ENCODE assay signal across 1 cellular context in genomic region chr9:134338394-134339182, GRCh38.
TF ChIP-seq lines count a peak whose summit lies in the region.

No MANE protein-coding gene starts in this region.

TF ChIP-seq in K562, 482 proteins besides CTCF, POLR2A, EP300 and RAD21 (continued from another document and continues in another):
- TF ChIP-seq NKRF (IDR thresholded peaks at IDR 0.05; ENCODE audit: borderline replicate concordance) (peak; percentile 92), POLR3A (IDR thresholded peaks at IDR 0.05; ENCODE audit: borderline replicate concordance, extremely low read depth, insufficient read depth, insufficient read length) (no peak), ATF7 (IDR thresholded peaks at IDR 0.05) (peak; percentile 69; the same call in 1 of the 2 replicates), PRMT5 (CRISPR knock-in tag; IDR thresholded peaks at IDR 0.05) (no peak), ZNF274 (IDR thresholded peaks at IDR 0.05; ENCODE audit: borderline replicate concordance, low read depth, low read length) (peak; percentile 57; the same call in 1 of the 2 replicates), HNRNPL (IDR thresholded peaks at IDR 0.05; ENCODE audit: low read depth, low read length) (peak; percentile 95), CHD4 (IDR thresholded peaks at IDR 0.05; ENCODE audit: insufficient read depth, insufficient replicate concordance, low read depth, low read length, poor library complexity, severe bottlenecking) (no peak), LEF1 (IDR thresholded peaks at IDR 0.05) (peak; percentile 78), ZBTB1 (CRISPR knock-in tag; IDR thresholded peaks at IDR 0.05; ENCODE audit: borderline replicate concordance, low read depth) (peak; percentile 62; the same call in 1 of the 2 replicates), ZNF592 (IDR thresholded peaks at IDR 0.05) (peak; percentile 89), ZNF707 (CRISPR knock-in tag; conservative IDR thresholded peaks at IDR 0.05) (no peak), MAFG (tag; conservative IDR thresholded peaks at IDR 0.05) (no peak), JUND (IDR thresholded peaks at IDR 0.05; ENCODE audit: borderline replicate concordance, low read depth, low read length) (peak; percentile 72), JUND (tag; IDR thresholded peaks at IDR 0.05; ENCODE audit: borderline replicate concordance, low read depth, low read length) (no peak; the same call in 2 of the 3 replicates), NELFE (IDR thresholded peaks at IDR 0.05; ENCODE audit: insufficient read depth, insufficient read length) (no peak), ZNF311 (CRISPR knock-in tag; IDR thresholded peaks at IDR 0.05) (0 out of 2 replicates have a peak, but pooled peaks have one; percentile 40), ZEB2 (IDR thresholded peaks at IDR 0.05) (no peak), NFIC (IDR thresholded peaks at IDR 0.05) (peak; percentile 95), MITF (IDR thresholded peaks at IDR 0.05) (peak; percentile 70; the same call in 1 of the 2 replicates), SP1 (CRISPR knock-in tag; IDR thresholded peaks at IDR 0.05) (peak; percentile 82), FOXK2 (conservative IDR thresholded peaks at IDR 0.05 in 1 of 2, IDR thresholded peaks at IDR 0.05 in 1 of 2; ENCODE audit: low read depth in 2 of 2) (peak; percentile 89 to 90), RBM34 (IDR thresholded peaks at IDR 0.05; ENCODE audit: borderline replicate concordance, insufficient read depth, low read length) (no peak), ZNF696 (CRISPR knock-in tag; conservative IDR thresholded peaks at IDR 0.05) (no peak), ESRRB (CRISPR knock-in tag; IDR thresholded peaks at IDR 0.05; ENCODE audit: borderline replicate concordance) (0 out of 2 replicates have a peak, but pooled peaks have one; percentile 14), GATA2 (CRISPR knock-in tag; IDR thresholded peaks at IDR 0.05) (peak; percentile 98), CREB3L1 (IDR thresholded peaks at IDR 0.05; ENCODE audit: borderline replicate concordance, low read depth) (peak; percentile 40; the same call in 1 of the 2 replicates), RCOR1 (IDR thresholded peaks at IDR 0.05; ENCODE audit: borderline replicate concordance in 1 of 2, low read depth in 2 of 2, low read length in 2 of 2) (peak; percentile 86 to 96; a peak in 3 of 4 replicates), ZNF583 (CRISPR knock-in tag; IDR thresholded peaks at IDR 0.05) (peak; percentile 77; the same call in 1 of the 2 replicates), ZKSCAN1 (IDR thresholded peaks at IDR 0.05; ENCODE audit: low read depth, low read length) (peak; percentile 67; the same call in 1 of the 2 replicates), XRCC4 (IDR thresholded peaks at IDR 0.05; ENCODE audit: extremely low read depth, insufficient read depth, insufficient read length) (no peak), HES1 (IDR thresholded peaks at IDR 0.05; ENCODE audit: low read depth) (peak; percentile 88), NONO (IDR thresholded peaks at IDR 0.05; ENCODE audit: low read depth in 2 of 2, low read length in 1 of 2) (peak in 1 of 2 experiments; percentile 95; a peak in 2 of 4 replicates), ZKSCAN8 (CRISPR knock-in tag; IDR thresholded peaks at IDR 0.05) (peak; percentile 75; the same call in 1 of the 2 replicates), MYC (IDR thresholded peaks at IDR 0.05; ENCODE audit: low read depth, low read length) (peak; percentile 80), MYC (CRISPR knock-in tag; IDR thresholded peaks at IDR 0.05; ENCODE audit: borderline replicate concordance, low read depth) (no peak), TFAP4 (CRISPR knock-in tag; IDR thresholded peaks at IDR 0.05; ENCODE audit: borderline replicate concordance) (peak; percentile 92), ZNF589 (CRISPR knock-in tag; IDR thresholded peaks at IDR 0.05; ENCODE audit: low read depth) (peak; percentile 93), FOXM1 (IDR thresholded peaks at IDR 0.05; ENCODE audit: low read depth) (peak; percentile 86), FOXM1 (CRISPR knock-in tag; IDR thresholded peaks at IDR 0.05; ENCODE audit: low read depth) (0 out of 2 replicates have a peak, but pooled peaks have one; percentile 32), ZFP36 (IDR thresholded peaks at IDR 0.05; ENCODE audit: low read depth, low read length, partially characterized antibody) (no peak), HMGN3 (IDR thresholded peaks at IDR 0.05; ENCODE audit: borderline replicate concordance, extremely low read depth, insufficient read length, low read depth, low read length) (peak; percentile 100), DPF2 (IDR thresholded peaks at IDR 0.05) (peak; percentile 98), ZNF609 (CRISPR knock-in tag; IDR thresholded peaks at IDR 0.05; ENCODE audit: borderline replicate concordance) (peak; percentile 72; the same call in 1 of the 2 replicates), PHF21A (IDR thresholded peaks at IDR 0.05; ENCODE audit: borderline replicate concordance, low read depth) (0 out of 2 replicates have a peak, but pooled peaks have one; percentile 26), TCF7 (IDR thresholded peaks at IDR 0.05; ENCODE audit: borderline replicate concordance) (0 out of 2 replicates have a peak, but pooled peaks have one; percentile 32), ZBTB17 (CRISPR knock-in tag; IDR thresholded peaks at IDR 0.05) (0 out of 2 replicates have a peak, but pooled peaks have one; percentile 46), ZNF449 (CRISPR knock-in tag; IDR thresholded peaks at IDR 0.05) (no peak), BHLHE40 (IDR thresholded peaks at IDR 0.05; ENCODE audit: low read length) (peak; percentile 87), ZNF766 (CRISPR knock-in tag; conservative IDR thresholded peaks at IDR 0.05) (peak; percentile 77; the same call in 1 of the 2 replicates), MEIS2 (IDR thresholded peaks at IDR 0.05; ENCODE audit: partially characterized antibody) (peak; percentile 16)
